In genomic region chr1:209370616-209371015, GRCh38 we compare ENCODE assay signal across 27 cellular contexts.
"Had no signal": no experiment of that assay in that cellular context is flagged by ENCODE, and none has a peak within 500 bp of the region (broad histone marks: within the 10 kb centered on the region; RNA-seq: fewer than 3 reads in every experiment).

No MANE protein-coding gene starts in this region.

- ATAC-seq: activated CD4-positive, CD25-positive, alpha-beta regulatory T cell treated with anti-CD3 and anti-CD28 coated beads, Interleukin-2, amount 50 U/mL, for 24 hours; heart left ventricle; naive thymus-derived CD8-positive, alpha-beta T cell; stimulated activated naive B cell treated with anti-CD40 and anti-IgM and Interleukin-4, amounts not matched to agents 10 μg/mL and 1 μg/mL and 100 μg/mL, for 72 hours had no signal

- H3K27ac ChIP-seq: brain microvascular endothelial cell, heart left ventricle, parathyroid adenoma, right atrium auricular region, transverse colon, WERI-Rb-1 had no signal

- H3K36me3 ChIP-seq: brain microvascular endothelial cell, heart left ventricle, right atrium auricular region, transverse colon, WERI-Rb-1 had no signal

- H3K79me2 ChIP-seq: parathyroid adenoma had no signal

- H3K9ac ChIP-seq: parathyroid adenoma had no signal

- H3K4me3 ChIP-seq: heart left ventricle, right atrium auricular region, transverse colon had no signal

- H3K4me1 ChIP-seq: right atrium auricular region, transverse colon had no signal

- DNase-seq: activated CD4-positive, alpha-beta T cell treated with anti-CD3 and anti-CD28 coated beads for 48 hours; activated CD4-positive, alpha-beta T cell treated with anti-CD3 and anti-CD28 coated beads, Interleukin-2, amount 50 U/mL, for 48 hours; activated CD8-positive, alpha-beta memory T cell treated with anti-CD3 and anti-CD28 coated beads for 24 hours; activated CD8-positive, alpha-beta memory T cell treated with anti-CD3 and anti-CD28 coated beads, Interleukin-2, amount 50 U/mL, for 4 hours; activated gamma-delta T cell; activated naive CD4-positive, alpha-beta T cell treated with anti-CD3 and anti-CD28 coated beads, Interleukin-2, amount 50 U/mL, for 16 hours; activated T-cell treated with anti-CD3 and anti-CD28 coated beads, Interleukin-2, amount 50 U/mL, for 1 hour; amniotic stem cell; brain microvascular endothelial cell; central memory CD4-positive, alpha-beta T cell; effector CD4-positive, alpha-beta T cell; foreskin fibroblast; heart left ventricle; hypothalamus; immature natural killer cell; naive thymus-derived CD8-positive, alpha-beta T cell; occipital lobe; stimulated activated CD4-positive, alpha-beta T cell treated with anti-CD3 and anti-CD28 coated beads, Interleukin-15, amount 100 ng/mL, for 24 hours; stimulated activated CD4-positive, alpha-beta T cell treated with anti-CD3 and anti-CD28 coated beads, Interleukin-2, amount 100 ng/mL, for 24 hours; stimulated activated naive B cell treated with anti-CD40 and anti-IgM and Interleukin-4, amounts not matched to agents 10 μg/mL and 1 μg/mL and 100 μg/mL, for 72 hours; SW 1271; T1000; transverse colon; WERI-Rb-1 had no signal

- H3K9me3 ChIP-seq: heart left ventricle, right atrium auricular region, transverse colon had no signal

- H3K27me3 ChIP-seq: brain microvascular endothelial cell, heart left ventricle, right atrium auricular region, transverse colon had no signal

- H2AFZ ChIP-seq: parathyroid adenoma had no signal
